8 cellular contexts compared by ENCODE assay signal in the genomic region with DNA sequence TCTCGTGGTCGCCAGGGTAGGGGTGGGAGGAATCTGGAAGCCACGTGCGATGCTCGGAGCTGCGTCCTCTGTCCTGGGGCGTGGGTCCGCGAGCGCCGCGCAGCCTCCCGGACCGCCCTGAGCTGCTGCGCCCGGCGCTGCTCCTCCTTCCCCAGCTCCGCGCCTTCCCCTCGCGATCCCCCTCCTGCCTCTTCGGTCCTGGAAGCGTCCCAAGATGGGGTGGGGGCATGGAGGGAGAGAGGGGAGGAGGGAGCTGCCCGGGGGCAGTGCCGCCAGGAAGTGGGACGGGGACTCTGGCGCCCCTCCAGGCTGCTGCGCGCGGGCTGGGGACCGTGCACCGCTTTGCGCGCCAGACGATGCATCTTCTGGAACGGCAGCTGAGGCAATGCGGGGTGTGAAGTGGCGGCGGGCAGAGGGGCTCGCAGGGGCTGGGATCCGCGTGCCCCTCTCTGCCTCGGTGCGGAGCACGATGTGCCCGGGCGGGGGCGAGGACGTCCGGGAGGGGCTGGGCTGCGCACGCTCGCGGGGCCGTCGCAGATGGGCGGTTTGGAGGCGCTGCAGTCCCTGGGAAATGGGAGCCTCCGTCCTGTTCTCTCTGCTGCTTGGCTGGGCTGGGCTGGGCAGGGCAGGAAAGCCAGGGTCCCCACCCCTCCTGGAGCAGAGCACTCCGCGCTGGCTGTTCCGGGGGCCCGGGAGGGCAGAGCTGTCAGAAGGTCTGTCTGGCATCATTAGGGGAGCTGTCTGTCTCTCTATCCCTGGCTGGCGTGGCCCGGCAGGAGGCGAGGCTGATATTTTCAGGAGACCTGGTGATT.
DNase-seq lines count a peak whose midpoint lies in the region; ATAC-seq and TF ChIP-seq lines count a peak whose summit lies in the region.

No MANE protein-coding gene starts in this region.

- intact Hi-C loops in A673 (cut with micrococcal nuclease; ENCODE audit: unreplicated experiment) = no loop called here

- no peak overlapping the region for H3K27ac Mint-ChIP-seq in activated T-cell treated with anti-CD3 and anti-CD28 coated beads, Interleukin-2, amount 50 U/mL, for 24 hours
- no peak overlapping the region for H3K27ac Mint-ChIP-seq in stimulated activated memory B cell treated with anti-CD40 and anti-IgM and Interleukin-4, amounts not matched to agents 10 μg/mL and 1 μg/mL and 100 μg/mL, for 72 hours

- TF ChIP-seq CTCF in A673 (conservative IDR thresholded peaks at IDR 0.05; ENCODE audit: low read depth, low read length) = peak; percentile 56

- POLR2A ChIA-PET in A673 (lab: Charles Lee; ENCODE audit: low non-redundant PET) = interaction anchor here (0.5 to 0.7 kb wide), 2 partner anchors 14 to 832 kb away, joined by 3 read pairs; no protein-coding TSS in a partner anchor

- H3K4me3 Mint-ChIP-seq in activated T-cell treated with anti-CD3 and anti-CD28 coated beads, Interleukin-2, amount 50 U/mL, for 24 hours = peak overlapping the region; percentile 66
- H3K4me3 Mint-ChIP-seq in stimulated activated memory B cell treated with anti-CD40 and anti-IgM and Interleukin-4, amounts not matched to agents 10 μg/mL and 1 μg/mL and 100 μg/mL, for 72 hours = peak overlapping the region; percentile 33

- no TSS peak for BruUV-seq in A673 (replicated peaks; lab: Mats Ljungman, UMichigan)

- ATAC-seq in stimulated activated memory B cell treated with anti-CD40 and anti-IgM and Interleukin-4, amounts not matched to agents 10 μg/mL and 1 μg/mL and 100 μg/mL, for 72 hours = peak; percentile 17
- no peak for ATAC-seq in HG03460 (IDR thresholded peaks at IDR 0.05; ENCODE audit: unreplicated experiment)

- no peaks in the 10 kb centered on the region for H3K36me3 ChIP-seq in A673 (ENCODE audit: insufficient read depth, low read length, poor library complexity, severe bottlenecking)

- DNase-seq in A673 (ENCODE audit: low spot score) (peak; percentile 83), KBM-7 (peak; percentile 43), pons (ENCODE audit: low spot score) (no peak), SKM-1 treated with dmso at 0.1 percent for 144 hours (lab: John Stamatoyannopoulos, UW; ENCODE audit: unreplicated experiment) (no peak)
- peak; percentile 69 for DNase-seq in activated T-cell treated with anti-CD3 and anti-CD28 coated beads, Interleukin-2, amount 50 U/mL, for 24 hours

- H3K9me3 Mint-ChIP-seq in activated T-cell treated with anti-CD3 and anti-CD28 coated beads, Interleukin-2, amount 50 U/mL, for 24 hours = no peaks in the 10 kb centered on the region
- no peaks in the 10 kb centered on the region for H3K9me3 Mint-ChIP-seq in stimulated activated memory B cell treated with anti-CD40 and anti-IgM and Interleukin-4, amounts not matched to agents 10 μg/mL and 1 μg/mL and 100 μg/mL, for 72 hours

- H3K4me3 ChIP-seq in A673 (ENCODE audit: low read depth, low read length, poor library complexity, severe bottlenecking) (peak overlapping the region; percentile 49), iPS-11a (ENCODE audit: low read depth, low read length) (peak overlapping the region; percentile 54)

- peaks cover 5% of the 10 kb centered on the region for H3K4me1 Mint-ChIP-seq in activated T-cell treated with anti-CD3 and anti-CD28 coated beads, Interleukin-2, amount 50 U/mL, for 24 hours (ENCODE audit: low read depth)
- H3K4me1 Mint-ChIP-seq in stimulated activated memory B cell treated with anti-CD40 and anti-IgM and Interleukin-4, amounts not matched to agents 10 μg/mL and 1 μg/mL and 100 μg/mL, for 72 hours = no peaks in the 10 kb centered on the region

- no peaks in the 10 kb centered on the region for H3K36me3 Mint-ChIP-seq in activated T-cell treated with anti-CD3 and anti-CD28 coated beads, Interleukin-2, amount 50 U/mL, for 24 hours (ENCODE audit: low read depth)
- H3K36me3 Mint-ChIP-seq in stimulated activated memory B cell treated with anti-CD40 and anti-IgM and Interleukin-4, amounts not matched to agents 10 μg/mL and 1 μg/mL and 100 μg/mL, for 72 hours = no peaks in the 10 kb centered on the region

- peaks cover 26% of the 10 kb centered on the region for H3K27me3 Mint-ChIP-seq in activated T-cell treated with anti-CD3 and anti-CD28 coated beads, Interleukin-2, amount 50 U/mL, for 24 hours
- H3K27me3 Mint-ChIP-seq in stimulated activated memory B cell treated with anti-CD40 and anti-IgM and Interleukin-4, amounts not matched to agents 10 μg/mL and 1 μg/mL and 100 μg/mL, for 72 hours = peaks cover 54% of the 10 kb centered on the region

- no peak overlapping the region for H3K27ac ChIP-seq in A673 (ENCODE audit: low read depth, low read length, poor library complexity, severe bottlenecking)

- CTCF ChIA-PET in A673 (lab: Charles Lee) = no interaction called here

- no peaks in the 10 kb centered on the region for H3K9me3 ChIP-seq in A673 (ENCODE audit: low read depth, low read length, poor library complexity, severe bottlenecking)

- no peaks in the 10 kb centered on the region for H3K27me3 ChIP-seq in A673 (replicated peaks; ENCODE audit: insufficient read depth, low read depth, low read length, poor library complexity)

- peaks cover 8% of the 10 kb centered on the region for H3K4me1 ChIP-seq in A673 (ENCODE audit: insufficient read depth, low read length, poor library complexity, severe bottlenecking)

- in situ Hi-C loops in KBM-7 (cut with MboI; ENCODE audit: low pct_unique_long_range_greater_than_20kb, low sequenced_read_pairs) = loop anchor here (25.0 kb wide), 1 partner anchor 234 kb away; no protein-coding TSS in a partner anchor

Comparison
In these comparisons a context has a peak if more than half of its experiments do, and no peak if none do; other contexts are left out.
1. DNase-seq: peak in A673 (single experiment), KBM-7 (single experiment) and activated T-cell treated with anti-CD3 and anti-CD28 coated beads, Interleukin-2, amount 50 U/mL, for 24 hours (single experiment); none in pons (single experiment) and SKM-1 treated with dmso at 0.1 percent for 144 hours (single experiment).